In genomic region chr4:2487632-2488031, GRCh38 we compare ENCODE assay signal across 10 cellular contexts. TPM values are rescaled to one million over a fixed set of nuclear protein-coding genes. Genes with fewer than 3 reads are reported as not detected.
DNase-seq lines count a peak whose midpoint lies in the region; ATAC-seq and TF ChIP-seq lines count a peak whose summit lies in the region.
"Had no signal": no experiment of that assay in that cellular context is flagged by ENCODE, and none has a peak within 500 bp of the region (broad histone marks: within the 10 kb centered on the region; RNA-seq: fewer than 3 reads in every experiment).

No MANE protein-coding gene starts in this region.

- POLR2A ChIA-PET in CD4-positive, alpha-beta memory T cell (lab: Charles Lee; ENCODE audit: partially characterized antibody) = interaction anchor here (1.6 kb wide), 1 partner anchor 19 kb away, joined by 6 read pairs; the partner anchor contains the start of gene RNF4

- ATAC-seq in HG02981 (IDR thresholded peaks at IDR 0.05; ENCODE audit: unreplicated experiment) (peak; percentile 55), gastroesophageal sphincter (no peak), upper lobe of left lung (ENCODE audit: low FRiP score in 2 of 2) (no peak)
- ATAC-seq: heart left ventricle had no signal

- no peaks in the 10 kb centered on the region for H3K9me3 ChIP-seq in CD4-positive, alpha-beta memory T cell (ENCODE audit: control insufficient read depth in 1 of 2, low read length in 2 of 2)
- H3K9me3 ChIP-seq in gastroesophageal sphincter = no peaks in the 10 kb centered on the region
- no peaks in the 10 kb centered on the region for H3K9me3 ChIP-seq in upper lobe of left lung
- H3K9me3 ChIP-seq: heart left ventricle had no signal

- H3K27ac ChIP-seq in CD4-positive, alpha-beta memory T cell (ENCODE audit: low read depth, low read length) = no peak overlapping the region
- H3K27ac ChIP-seq in gastroesophageal sphincter = no peak overlapping the region
- no peak overlapping the region for H3K27ac ChIP-seq in upper lobe of left lung

- no peak for TF ChIP-seq POLR2A in gastroesophageal sphincter (IDR thresholded peaks at IDR 0.05)
- TF ChIP-seq POLR2A in upper lobe of left lung (IDR thresholded peaks at IDR 0.05) = no peak

- CTCF ChIA-PET in CD4-positive, alpha-beta memory T cell (lab: Charles Lee; ENCODE audit: partially characterized antibody) = no interaction called here

- no peaks in the 10 kb centered on the region for H3K27me3 Mint-ChIP-seq in CD4-positive, alpha-beta memory T cell
- no peaks in the 10 kb centered on the region for H3K27me3 Mint-ChIP-seq in activated naive CD8-positive, alpha-beta T cell

- no peak for DNase-seq in CD4-positive, alpha-beta memory T cell
- DNase-seq in GM19240 (ENCODE audit: insufficient read length, low spot score) (peak; percentile 65), upper lobe of left lung (no peak), NCI-H82 (lab: John Stamatoyannopoulos, UW) (no peak), NCI-H2196 treated with DMSO at 0.1 percent for 48 hours (lab: John Stamatoyannopoulos, UW; ENCODE audit: unreplicated experiment) (no peak)
- DNase-seq: activated CD4-positive, CD25-positive, alpha-beta regulatory T cell; heart left ventricle had no signal

- TF ChIP-seq CTCF in gastroesophageal sphincter (IDR thresholded peaks at IDR 0.05) (no peak), upper lobe of left lung (IDR thresholded peaks at IDR 0.05) (no peak)

- H3K27ac Mint-ChIP-seq in CD4-positive, alpha-beta memory T cell = peak overlapping the region in 6 of 7 donors; percentile 42 to 84 (median 58)
- peak overlapping the region; percentile 61 for H3K27ac Mint-ChIP-seq in activated naive CD8-positive, alpha-beta T cell

- H3K4me1 ChIP-seq in CD4-positive, alpha-beta memory T cell (ENCODE audit: insufficient read depth, low read length) = peaks cover 53% of the 10 kb centered on the region
- H3K4me1 ChIP-seq in gastroesophageal sphincter (peaks cover 6 to 72% (median 26%) of the 10 kb centered on the region in 3 donors), upper lobe of left lung (peaks cover 56 to 76% (median 62%) of the 10 kb centered on the region in 4 donors)

- WGBS in gastroesophageal sphincter (ENCODE audit: low coverage in 1 of 2), 2 donors = 81 to 87% methylated on average over 5 of the region's 6 CpGs
- 76 to 81% methylated on average over 6 of the region's 6 CpGs for WGBS in upper lobe of left lung, 2 donors

- TF ChIP-seq EP300 in gastroesophageal sphincter (IDR thresholded peaks at IDR 0.05) (no peak), upper lobe of left lung (IDR thresholded peaks at IDR 0.05) (no peak)

- H3K9me3 Mint-ChIP-seq in CD4-positive, alpha-beta memory T cell = peaks cover 0 to 2% (median 0%) of the 10 kb centered on the region in 8 donors
- no peaks in the 10 kb centered on the region for H3K9me3 Mint-ChIP-seq in activated naive CD8-positive, alpha-beta T cell (ENCODE audit: low read depth)

- peaks cover 36% of the 10 kb centered on the region for H3K36me3 ChIP-seq in CD4-positive, alpha-beta memory T cell (ENCODE audit: insufficient read depth, low read length)
- peaks cover 0 to 36% of the 10 kb centered on the region in 2 donors for H3K36me3 ChIP-seq in gastroesophageal sphincter
- H3K36me3 ChIP-seq in upper lobe of left lung = peaks cover 8 to 33% (median 21%) of the 10 kb centered on the region in 4 donors

- H3K4me3 Mint-ChIP-seq in CD4-positive, alpha-beta memory T cell = peak overlapping the region in 3 of 8 donors; percentile 21 to 41 (median 27)
- no peak overlapping the region for H3K4me3 Mint-ChIP-seq in activated naive CD8-positive, alpha-beta T cell

- intact Hi-C loops in CD4-positive, alpha-beta memory T cell (cut with micrococcal nuclease) = no loop called here

- H3K4me3 ChIP-seq in CD4-positive, alpha-beta memory T cell (ENCODE audit: low read length in 2 of 2) = no peak overlapping the region
- H3K4me3 ChIP-seq in gastroesophageal sphincter (no peak overlapping the region), upper lobe of left lung (no peak overlapping the region)
- H3K4me3 ChIP-seq: heart left ventricle had no signal

- H3K36me3 Mint-ChIP-seq in CD4-positive, alpha-beta memory T cell = peaks cover 17 to 40% of the 10 kb centered on the region in 2 donors
- peaks cover 1% of the 10 kb centered on the region for H3K36me3 Mint-ChIP-seq in activated naive CD8-positive, alpha-beta T cell

- H3K4me1 Mint-ChIP-seq in CD4-positive, alpha-beta memory T cell = peaks cover 44 to 71% (median 57%) of the 10 kb centered on the region in 4 donors
- peaks cover 59% of the 10 kb centered on the region for H3K4me1 Mint-ChIP-seq in activated naive CD8-positive, alpha-beta T cell (ENCODE audit: low read depth)

- H3K27me3 ChIP-seq in CD4-positive, alpha-beta memory T cell (ENCODE audit: insufficient read depth, low read length) = no peaks in the 10 kb centered on the region
- H3K27me3 ChIP-seq in gastroesophageal sphincter (no peaks in the 10 kb centered on the region), upper lobe of left lung (no peaks in the 10 kb centered on the region)
- H3K27me3 ChIP-seq: heart left ventricle had no signal

RNA-seq across cellular contexts. Expression of gene RNF4, which starts 18.7 kb away (rescaled TPM):
- 100 to 1,000 TPM in 1 of 2 experiments, 10 to 100 TPM in 1; 94.0 to 104 TPM for total RNA-seq in CD4-positive, alpha-beta memory T cell
- polyA plus RNA-seq in CD4-positive, alpha-beta memory T cell = 100 to 1,000 TPM in 1 of 2 donors, 10 to 100 TPM in 1; 68.0 to 105 TPM
- 10 to 100 TPM; 30.2 to 64.3 (median 43.1) TPM for total RNA-seq in gastroesophageal sphincter
- total RNA-seq in upper lobe of left lung = 10 to 100 TPM; 28.0 to 48.5 (median 43.3) TPM

RNA-seq across cellular contexts. Expression of gene FAM193A, which starts 48.8 kb away (rescaled TPM):
- total RNA-seq in CD4-positive, alpha-beta memory T cell = 10 to 100 TPM; 47.8 TPM
- polyA plus RNA-seq in CD4-positive, alpha-beta memory T cell = 1 to 10 TPM in 1 of 2 donors, under 1 TPM in 1; 0.16 to 4.4 TPM
- total RNA-seq in gastroesophageal sphincter = 10 to 100 TPM; 24.5 to 35.6 (median 30.2) TPM
- 10 to 100 TPM; 23.7 to 87.0 (median 27.1) TPM for total RNA-seq in upper lobe of left lung
